ENCODE assay signal across 8 cellular contexts in genomic region chr11:19240420-19241259, GRCh38. TPM values are rescaled to one million over a fixed set of nuclear protein-coding genes. Genes with fewer than 3 reads are reported as not detected.
DNase-seq lines count a peak whose midpoint lies in the region; TF ChIP-seq lines count a peak whose summit lies in the region.

TSS of gene E2F8 (minus strand) at chr11:19240945. CDS start at chr11:19240121, 824 bp downstream.

- no peak for TF ChIP-seq EP300 in suprapubic skin (IDR thresholded peaks at IDR 0.05)

- 1% methylated on average over 14 of the region's 59 CpGs for WGBS in suprapubic skin

- peak within 1 kb of the TSS; percentile 66 for H3K4me3 ChIP-seq in suprapubic skin

- peaks cover 49% of the 10 kb centered on the region for H3K4me1 ChIP-seq in suprapubic skin

- H3K27ac Mint-ChIP-seq in HFFc6: peak within 1 kb of the TSS; percentile 76

- H3K27ac ChIP-seq in suprapubic skin: no peak within 1 kb of the TSS

- H3K9me3 ChIP-seq in suprapubic skin: no peaks in the 10 kb centered on the region

- H3K27me3 Mint-ChIP-seq in HFFc6 (ENCODE audit: insufficient read depth): peaks cover 9% of the 10 kb centered on the region

- in situ Hi-C loops in SK-MEL-5 (cut with HindIII; ENCODE audit: low pct_unique_long_range_greater_than_20kb, low sequenced_read_pairs): no loop called here

- TF ChIP-seq CTCF in HFFc6 (IDR thresholded peaks at IDR 0.05) (no peak), suprapubic skin (IDR thresholded peaks at IDR 0.05) (no peak)

- H3K9me3 Mint-ChIP-seq in HFFc6: no peaks in the 10 kb centered on the region

- H3K36me3 Mint-ChIP-seq in HFFc6 (ENCODE audit: low read depth): peaks cover 7% of the 10 kb centered on the region

- H3K4me1 Mint-ChIP-seq in HFFc6 (ENCODE audit: low read depth): peaks cover 25% of the 10 kb centered on the region

- H3K36me3 ChIP-seq in suprapubic skin: no peaks in the 10 kb centered on the region

- peak within 1 kb of the TSS; percentile 96 for H3K4me3 Mint-ChIP-seq in HFFc6

- peak; percentile 99 for DNase-seq in GM03348 (ENCODE audit: low spot score)
- peak; percentile 94 for DNase-seq in HFFc6
- peak; percentile 97 for DNase-seq in NAMALWA (ENCODE audit: low spot score)
- DNase-seq in SK-MEL-5 (ENCODE audit: low read depth, low spot score): peak; percentile 96
- DNase-seq in activated naive CD4-positive, alpha-beta T cell (lab: John Stamatoyannopoulos, UW): peak; percentile 43 to 50 (median 46)
- peak; percentile 98 for DNase-seq in germinal center (ENCODE audit: low spot score)
- DNase-seq in nucleus accumbens (lab: John Stamatoyannopoulos, UW): peak; percentile 40 to 93 (median 80)
- peak; percentile 91 for DNase-seq in suprapubic skin (ENCODE audit: low spot score in 2 of 2)

- H3K27me3 ChIP-seq in suprapubic skin: peaks cover 35% of the 10 kb centered on the region

- no peak for TF ChIP-seq POLR2A in suprapubic skin (IDR thresholded peaks at IDR 0.05)

RNA-seq across cellular contexts. Expression of gene E2F8, which starts in this region (rescaled TPM):
- total RNA-seq in HFFc6 (2021; fragmentation: NEBNext Ultra II Directional; extraction: Animal tissue kit (Norgen Biotek cat#: 25700)): 1 to 10 TPM; 1.5 to 4.3 (median 3.4) TPM
- 1.6 and 2.1 TPM in 2 replicates for total RNA-seq in SK-MEL-5 (2014; rRNA removed; shearing (Covaris generic))
- polyA plus RNA-seq in SK-MEL-5 (2015; cell fraction: cytosol; rRNA removed): 3.3 and 4.6 TPM in 2 replicates
- 8.8 and 9.0 TPM in 2 replicates for polyA plus RNA-seq in SK-MEL-5 (2015; cell fraction: nucleus; rRNA removed)
- total RNA-seq in suprapubic skin: 1 to 10 TPM; 1.1 to 2.7 (median 1.5) TPM

Comparison
In these comparisons a context has a peak if more than half of its experiments do, and no peak if none do; other contexts are left out.
1. DNase-seq: peak in every context shown above with its lines; median percentile 99 in GM03348; 98 in germinal center; 97 in NAMALWA; 96 in SK-MEL-5; 94 in HFFc6; 91 in suprapubic skin; 80 in nucleus accumbens; 46 in activated naive CD4-positive, alpha-beta T cell.